1 cellular context compared by ENCODE assay signal in genomic region chr3:72048873-72049272, GRCh38.
TF ChIP-seq lines count a peak whose summit lies in the region.

No MANE protein-coding gene starts in this region.

TF ChIP-seq in HepG2, 621 proteins besides CTCF, POLR2A, EP300 and RAD21 (continued from another document):
- TF ChIP-seq, protein P1, sequence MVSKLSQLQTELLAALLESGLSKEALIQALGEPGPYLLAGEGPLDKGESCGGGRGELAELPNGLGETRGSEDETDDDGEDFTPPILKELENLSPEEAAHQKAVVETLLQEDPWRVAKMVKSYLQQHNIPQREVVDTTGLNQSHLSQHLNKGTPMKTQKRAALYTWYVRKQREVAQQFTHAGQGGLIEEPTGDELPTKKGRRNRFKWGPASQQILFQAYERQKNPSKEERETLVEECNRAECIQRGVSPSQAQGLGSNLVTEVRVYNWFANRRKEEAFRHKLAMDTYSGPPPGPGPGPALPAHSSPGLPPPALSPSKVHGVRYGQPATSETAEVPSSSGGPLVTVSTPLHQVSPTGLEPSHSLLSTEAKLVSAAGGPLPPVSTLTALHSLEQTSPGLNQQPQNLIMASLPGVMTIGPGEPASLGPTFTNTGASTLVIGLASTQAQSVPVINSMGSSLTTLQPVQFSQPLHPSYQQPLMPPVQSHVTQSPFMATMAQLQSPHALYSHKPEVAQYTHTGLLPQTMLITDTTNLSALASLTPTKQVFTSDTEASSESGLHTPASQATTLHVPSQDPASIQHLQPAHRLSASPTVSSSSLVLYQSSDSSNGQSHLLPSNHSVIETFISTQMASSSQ (IDR thresholded peaks at IDR 0.05; ENCODE audit: low read depth) = no peak
- TF ChIP-seq, protein P1 (CRISPR knock-in tag; IDR thresholded peaks at IDR 0.05; ENCODE audit: borderline replicate concordance) = no peak
- TF ChIP-seq ZBTB25 (CRISPR knock-in tag; IDR thresholded peaks at IDR 0.05) (no peak), ZNF335 (CRISPR knock-in tag; IDR thresholded peaks at IDR 0.05) (no peak), FLYWCH1 (CRISPR knock-in tag; IDR thresholded peaks at IDR 0.05) (no peak), MYPOP (CRISPR knock-in tag; IDR thresholded peaks at IDR 0.05) (no peak), EHMT2 (IDR thresholded peaks at IDR 0.05; ENCODE audit: borderline replicate concordance, low read depth, low read length) (no peak), ZFAT (CRISPR knock-in tag; conservative IDR thresholded peaks at IDR 0.05) (no peak)
